Comparison of ENCODE assay signal across 12 cellular contexts in genomic region chr13:45327253-45327954, GRCh38. TPM values are rescaled to one million over a fixed set of nuclear protein-coding genes. Genes with fewer than 3 reads are reported as not detected.
A peak's percentile ranks its signal among the peaks of the same experiment; 100 is the strongest.
DNase-seq lines count a peak whose midpoint lies in the region; ATAC-seq and TF ChIP-seq lines count a peak whose summit lies in the region.
"Had no signal": no experiment of that assay in that cellular context is flagged by ENCODE, and none has a peak within 500 bp of the region (broad histone marks: within the 10 kb centered on the region; RNA-seq: fewer than 3 reads in every experiment).

No MANE protein-coding gene starts in this region.

- no peaks in the 10 kb centered on the region for H3K27me3 ChIP-seq in brain microvascular endothelial cell (replicated peaks)

- H3K27me3 Mint-ChIP-seq in activated CD4-positive, alpha-beta T cell treated with anti-CD3 and anti-CD28 coated beads, Interleukin-2, amount 10 ng/mL, durations not matched to agents 24 days and 14 days: no peaks in the 10 kb centered on the region
- no peaks in the 10 kb centered on the region for H3K27me3 Mint-ChIP-seq in progenitor cell of endocrine pancreas

- ATAC-seq in GM21576 (IDR thresholded peaks at IDR 0.05; ENCODE audit: unreplicated experiment): no peak
- ATAC-seq in HG02870 (IDR thresholded peaks at IDR 0.05; ENCODE audit: unreplicated experiment): no peak

- H3K27ac ChIP-seq in brain microvascular endothelial cell: peak overlapping the region; percentile 90

- H3K4me3 Mint-ChIP-seq in activated CD4-positive, alpha-beta T cell treated with anti-CD3 and anti-CD28 coated beads, Interleukin-2, amount 10 ng/mL, durations not matched to agents 24 days and 14 days: peak overlapping the region; percentile 17
- no peak overlapping the region for H3K4me3 Mint-ChIP-seq in progenitor cell of endocrine pancreas (ENCODE audit: low read depth)

- H3K9me3 Mint-ChIP-seq in activated CD4-positive, alpha-beta T cell treated with anti-CD3 and anti-CD28 coated beads, Interleukin-2, amount 10 ng/mL, durations not matched to agents 24 days and 14 days: no peaks in the 10 kb centered on the region
- no peaks in the 10 kb centered on the region for H3K9me3 Mint-ChIP-seq in progenitor cell of endocrine pancreas (ENCODE audit: low read depth)

- no peak for TF ChIP-seq POLR2A in NB4 (IDR thresholded peaks at IDR 0.05; ENCODE audit: extremely low read depth, insufficient read length)

- H3K36me3 Mint-ChIP-seq in activated CD4-positive, alpha-beta T cell treated with anti-CD3 and anti-CD28 coated beads, Interleukin-2, amount 10 ng/mL, durations not matched to agents 24 days and 14 days (ENCODE audit: low read depth): peaks cover 2% of the 10 kb centered on the region
- no peaks in the 10 kb centered on the region for H3K36me3 Mint-ChIP-seq in progenitor cell of endocrine pancreas (ENCODE audit: insufficient read depth)

- H3K27ac Mint-ChIP-seq in activated CD4-positive, alpha-beta T cell treated with anti-CD3 and anti-CD28 coated beads, Interleukin-2, amount 10 ng/mL, durations not matched to agents 24 days and 14 days: peak overlapping the region; percentile 49
- H3K27ac Mint-ChIP-seq in progenitor cell of endocrine pancreas: peak overlapping the region; percentile 51

- TF ChIP-seq CTCF in NB4 (IDR thresholded peaks at IDR 0.05; ENCODE audit: low read depth, low read length) (no peak), brain microvascular endothelial cell (IDR thresholded peaks at IDR 0.05; ENCODE audit: low read depth, low read length, missing control alignments) (no peak), progenitor cell of endocrine pancreas (IDR thresholded peaks at IDR 0.05; ENCODE audit: unreplicated experiment) (no peak)

- no peak overlapping the region for H3K4me3 ChIP-seq in NB4 (ENCODE audit: low read depth, low read length)
- no peak overlapping the region for H3K4me3 ChIP-seq in brain microvascular endothelial cell (ENCODE audit: low read depth, low read length)
- H3K4me3 ChIP-seq: skin epidermis had no signal

- in situ Hi-C loops in brain microvascular endothelial cell (cut with HindIII; ENCODE audit: low pct_ligation_motif_present, low sequenced_read_pairs): no loop called here

- H3K4me1 Mint-ChIP-seq in activated CD4-positive, alpha-beta T cell treated with anti-CD3 and anti-CD28 coated beads, Interleukin-2, amount 10 ng/mL, durations not matched to agents 24 days and 14 days: peaks cover 33% of the 10 kb centered on the region
- no peaks in the 10 kb centered on the region for H3K4me1 Mint-ChIP-seq in progenitor cell of endocrine pancreas (ENCODE audit: low read depth)

- intact Hi-C loops in activated CD4-positive, alpha-beta T cell treated with anti-CD3 and anti-CD28 coated beads, Interleukin-2, amount 10 ng/mL, durations not matched to agents 24 days and 14 days (cut with micrococcal nuclease): no loop called here

- H3K36me3 ChIP-seq in brain microvascular endothelial cell (replicated peaks): no peaks in the 10 kb centered on the region

- DNase-seq in activated CD4-positive, alpha-beta T cell treated with anti-CD3 and anti-CD28 coated beads, Interleukin-2, amount 10 ng/mL, durations not matched to agents 24 days and 14 days: peak; percentile 62
- no peak for DNase-seq in activated CD4-positive, alpha-beta T cell treated with anti-CD3 and anti-CD28 coated beads, Interleukin-2, amount 50 U/mL, for 1 hour
- peak; percentile 43 for DNase-seq in NB4 (ENCODE audit: low read depth)
- no peak for DNase-seq in brain microvascular endothelial cell
- DNase-seq in progenitor cell of endocrine pancreas (ENCODE audit: low spot score, unreplicated experiment): no peak
- DNase-seq in nucleus accumbens (lab: John Stamatoyannopoulos, UW): no peak
- DNase-seq: erythroblast, NCI-H1930, OCI-M1 had no signal

RNA-seq across cellular contexts. Expression of gene TPT1, which starts 13.6 kb away (rescaled TPM):
- 2,188 and 2,224 TPM in 2 replicates for total RNA-seq in activated CD4-positive, alpha-beta T cell treated with anti-CD3 and anti-CD28 coated beads, Interleukin-2, amount 10 ng/mL, durations not matched to agents 24 days and 14 days
- total RNA-seq in progenitor cell of endocrine pancreas: 3,243 and 3,333 TPM in 2 replicates

Comparison
In these comparisons a context has a peak if more than half of its experiments do, and no peak if none do; other contexts are left out.
1. DNase-seq: peak in activated CD4-positive, alpha-beta T cell treated with anti-CD3 and anti-CD28 coated beads, Interleukin-2, amount 10 ng/mL, durations not matched to agents 24 days and 14 days (single experiment) and NB4 (single experiment); none in activated CD4-positive, alpha-beta T cell treated with anti-CD3 and anti-CD28 coated beads, Interleukin-2, amount 50 U/mL, for 1 hour (single experiment), brain microvascular endothelial cell (single experiment), progenitor cell of endocrine pancreas (single experiment) and nucleus accumbens (0 of 56).